ENCODE assay signal across 19 cellular contexts in genomic region chr2:12120281-12121150, GRCh38.
DNase-seq lines count a peak whose midpoint lies in the region; ATAC-seq and TF ChIP-seq lines count a peak whose summit lies in the region.
"Had no signal": no experiment of that assay in that cellular context is flagged by ENCODE, and none has a peak within 500 bp of the region (broad histone marks: within the 10 kb centered on the region; RNA-seq: fewer than 3 reads in every experiment).

No MANE protein-coding gene starts in this region.

- no peaks in the 10 kb centered on the region for H3K36me3 ChIP-seq in Loucy (ENCODE audit: insufficient read depth, low read length)
- H3K36me3 ChIP-seq in skeletal muscle satellite cell (ENCODE audit: insufficient read depth, low read length), result no peaks in the 10 kb centered on the region
- H3K36me3 ChIP-seq: left lung, tibial artery, WERI-Rb-1 had no signal

- no peaks in the 10 kb centered on the region for H3K9me3 ChIP-seq in Loucy (ENCODE audit: insufficient read depth, low read depth, low read length)
- no peaks in the 10 kb centered on the region for H3K9me3 ChIP-seq in skeletal muscle satellite cell (replicated peaks; ENCODE audit: low read length)
- H3K9me3 ChIP-seq: left lung, tibial artery had no signal

- no peaks in the 10 kb centered on the region for H4K20me1 ChIP-seq in Loucy (ENCODE audit: insufficient read depth, low read length, poor library complexity, severe bottlenecking)

- H3K9me2 ChIP-seq in Loucy (replicated peaks; ENCODE audit: low read depth, low read length), result no peaks in the 10 kb centered on the region

- peak; percentile 56 for DNase-seq in GM04503 (ENCODE audit: low read depth)
- DNase-seq in brain pericyte (ENCODE audit: low read depth, low spot score), result peak; percentile 72
- DNase-seq in stimulated activated CD4-positive, alpha-beta T cell treated with anti-CD3 and anti-CD28 coated beads, Interleukin-4, amount 100 ng/mL, for 24 hours, result no peak
- DNase-seq in head of caudate nucleus, result no peak
- DNase-seq: activated naive CD8-positive, alpha-beta T cell treated with anti-CD3 and anti-CD28 coated beads, Interleukin-2, amount 10 ng/mL, durations not matched to agents 7 days and 5 days; DMS153; left lung; natural killer cell; NCI-H1436 treated with DMSO at 0.1 percent for 48 hours; NCI-H774; tibial artery; WERI-Rb-1 had no signal

- H3F3A ChIP-seq in Loucy (ENCODE audit: low read depth), result no peaks in the 10 kb centered on the region

- no peak for TF ChIP-seq CTCF in Loucy (conservative IDR thresholded peaks at IDR 0.05; ENCODE audit: low read length)

- H2AFZ ChIP-seq in Loucy (ENCODE audit: low read length), result peak overlapping the region; percentile 26; the same call in 1 of the 2 replicates
- H2AFZ ChIP-seq: hepatocyte had no signal

- no peaks in the 10 kb centered on the region for H3K79me2 ChIP-seq in Loucy (ENCODE audit: insufficient read depth, low read length)
- H3K79me2 ChIP-seq: hepatocyte had no signal

- H3K4me1 ChIP-seq in Loucy (ENCODE audit: insufficient read depth, low read length, poor library complexity, severe bottlenecking) (peaks cover 25% of the 10 kb centered on the region), skeletal muscle satellite cell (ENCODE audit: control insufficient read depth, insufficient read depth, low read length) (peaks cover 22% of the 10 kb centered on the region)
- H3K4me1 ChIP-seq: left lung had no signal

- ATAC-seq in HG03135 (IDR thresholded peaks at IDR 0.05; ENCODE audit: unreplicated experiment), result no peak
- ATAC-seq: HCT116, left lung, natural killer cell, Right ventricle myocardium inferior had no signal

- H3K4me3 ChIP-seq in Loucy (ENCODE audit: low read length, poor library complexity, severe bottlenecking), result no peak overlapping the region
- no peak overlapping the region for H3K4me3 ChIP-seq in skeletal muscle satellite cell (ENCODE audit: low read length)
- H3K4me3 ChIP-seq: hepatocyte, left lung, smooth muscle cell, tibial artery had no signal

- intact Hi-C loops in head of caudate nucleus (cut with DNase I), result no loop called here

- H3K9ac ChIP-seq in Loucy (ENCODE audit: low read depth, low read length, poor library complexity, severe bottlenecking) (no peak overlapping the region), skeletal muscle satellite cell (ENCODE audit: low read depth, low read length) (no peak overlapping the region)

- H3K27me3 ChIP-seq in Loucy (ENCODE audit: insufficient read depth, low read length, poor library complexity, severe bottlenecking), result no peaks in the 10 kb centered on the region
- no peaks in the 10 kb centered on the region for H3K27me3 ChIP-seq in skeletal muscle satellite cell (ENCODE audit: control insufficient read depth, insufficient read depth, low read length)
- H3K27me3 ChIP-seq: hepatocyte, left lung, tibial artery had no signal

- H3K4me2 ChIP-seq in Loucy (ENCODE audit: low read depth, low read length, poor library complexity, severe bottlenecking), result no peak overlapping the region
- H3K4me2 ChIP-seq in skeletal muscle satellite cell (ENCODE audit: low read length), result peak overlapping the region; percentile 43
- H3K4me2 ChIP-seq: hepatocyte, smooth muscle cell had no signal

Comparison
In these comparisons a context has a peak if more than half of its experiments do, and no peak if none do; other contexts are left out.
1. DNase-seq: peak in GM04503 (single experiment) and brain pericyte (single experiment); none in stimulated activated CD4-positive, alpha-beta T cell treated with anti-CD3 and anti-CD28 coated beads, Interleukin-4, amount 100 ng/mL, for 24 hours (single experiment) and head of caudate nucleus (0 of 42).